Comparison of ENCODE assay signal across 1 cellular context in genomic region chr5:62208218-62208852, GRCh38.
TF ChIP-seq lines count a peak whose summit lies in the region.

No MANE protein-coding gene starts in this region.

TF ChIP-seq in HepG2, 621 proteins besides CTCF, POLR2A, EP300 and RAD21 (continued from another document):
- TF ChIP-seq KIAA2018 (CRISPR knock-in tag; IDR thresholded peaks at IDR 0.05; ENCODE audit: borderline replicate concordance) (no peak), MEF2D (CRISPR knock-in tag; IDR thresholded peaks at IDR 0.05) (no peak), NCOR1 (IDR thresholded peaks at IDR 0.05; ENCODE audit: borderline replicate concordance, low read length) (no peak), ZNF639 (CRISPR knock-in tag; conservative IDR thresholded peaks at IDR 0.05) (no peak), KLF6 (CRISPR knock-in tag; IDR thresholded peaks at IDR 0.05) (no peak), GTF2F1 (IDR thresholded peaks at IDR 0.05; ENCODE audit: low read length) (no peak), SNAPC2 (CRISPR knock-in tag; IDR thresholded peaks at IDR 0.05) (no peak), ATF6 (CRISPR knock-in tag; conservative IDR thresholded peaks at IDR 0.05) (no peak), ZNF687 (CRISPR knock-in tag; IDR thresholded peaks at IDR 0.05) (no peak), POGZ (CRISPR knock-in tag; IDR thresholded peaks at IDR 0.05) (0 out of 2 replicates have a peak, but pooled peaks have one; percentile 14), RARA (CRISPR knock-in tag; IDR thresholded peaks at IDR 0.05) (0 out of 2 replicates have a peak, but pooled peaks have one; percentile 30), ZSCAN25 (CRISPR knock-in tag; IDR thresholded peaks at IDR 0.05) (no peak), ZNF44 (CRISPR knock-in tag; IDR thresholded peaks at IDR 0.05) (no peak), ZBTB39 (CRISPR knock-in tag; IDR thresholded peaks at IDR 0.05) (no peak), RCOR2 (CRISPR knock-in tag; IDR thresholded peaks at IDR 0.05) (no peak), ZSCAN21 (CRISPR knock-in tag; IDR thresholded peaks at IDR 0.05; ENCODE audit: borderline replicate concordance) (no peak), IRF9 (CRISPR knock-in tag; IDR thresholded peaks at IDR 0.05; ENCODE audit: borderline replicate concordance) (no peak), NFIC (IDR thresholded peaks at IDR 0.05; ENCODE audit: low read length) (no peak), ZNF660 (CRISPR knock-in tag; IDR thresholded peaks at IDR 0.05; ENCODE audit: borderline replicate concordance, low read depth) (no peak), ZNF256 (CRISPR knock-in tag; conservative IDR thresholded peaks at IDR 0.05) (no peak), SALL1 (CRISPR knock-in tag; IDR thresholded peaks at IDR 0.05) (peak; percentile 68), MYC (CRISPR knock-in tag; IDR thresholded peaks at IDR 0.05; ENCODE audit: borderline replicate concordance) (peak; percentile 19; the same call in 1 of the 2 replicates), YY1 (IDR thresholded peaks at IDR 0.05; ENCODE audit: insufficient read depth, insufficient replicate concordance, low read depth, low read length) (no peak), RNF2 (conservative IDR thresholded peaks at IDR 0.05; ENCODE audit: low read depth) (no peak), ZNF790 (CRISPR knock-in tag; IDR thresholded peaks at IDR 0.05; ENCODE audit: borderline replicate concordance) (no peak)
TF ChIP-seq in HepG2: peak in this region for 45.
